Comparison of ENCODE assay signal across 8 cellular contexts in genomic region chr2:67846341-67847070, GRCh38.
DNase-seq lines count a peak whose midpoint lies in the region; ATAC-seq, FAIRE-seq and TF ChIP-seq lines count a peak whose summit lies in the region.

No MANE protein-coding gene starts in this region.

- H3K4me3 ChIP-seq in spleen, result no peak overlapping the region

- TF ChIP-seq CTCF in spleen (IDR thresholded peaks at IDR 0.05 in 8 of 11, conservative IDR thresholded peaks at IDR 0.05 in 3 of 11), result peak in 8 of 11 experiments; percentile 21 to 73 (median 61)

- intact Hi-C loops in spleen (cut with DNase I; ENCODE audit: low total_unique reads), result loop anchor here (10.0 kb wide), 1 partner anchor 1422 kb away; no protein-coding TSS in a partner anchor

- H3K9me3 ChIP-seq in spleen, result no peaks in the 10 kb centered on the region

- peaks cover 0 to 32% (median 5%) of the 10 kb centered on the region in 7 donors for H3K27me3 ChIP-seq in spleen (replicated peaks in 1 of 7)

- no peaks in the 10 kb centered on the region for H3K36me3 ChIP-seq in spleen

- peak; percentile 82 for DNase-seq in AG20443 (ENCODE audit: low spot score)
- peak; percentile 77 for DNase-seq in NAMALWA (ENCODE audit: low spot score)
- DNase-seq in SHP77 treated with DMSO at 0.1 percent for 48 hours (lab: John Stamatoyannopoulos, UW), result peak; percentile 93
- peak; percentile 89 for DNase-seq in cerebellar cortex (ENCODE audit: low spot score)
- DNase-seq in spleen, result no peak

- 16 to 21% (median 18%) methylated on average over 16 of the region's 16 CpGs for WGBS in spleen, 5 donors

- no peak for TF ChIP-seq POLR2A in spleen (IDR thresholded peaks at IDR 0.05)

- H3K27ac ChIP-seq in spleen, result no peak overlapping the region

- ATAC-seq in GM18868 (IDR thresholded peaks at IDR 0.05; ENCODE audit: unreplicated experiment) (peak; percentile 70), HG03342 (IDR thresholded peaks at IDR 0.05; ENCODE audit: unreplicated experiment) (no peak)

- peaks cover 0 to 5% (median 0%) of the 10 kb centered on the region in 6 donors for H3K4me1 ChIP-seq in spleen

- FAIRE-seq in islet of Langerhans (lab: Jason Lieb, UNC), result peak; percentile 76
